Comparison of ENCODE assay signal across 10 cellular contexts in the genomic region with DNA sequence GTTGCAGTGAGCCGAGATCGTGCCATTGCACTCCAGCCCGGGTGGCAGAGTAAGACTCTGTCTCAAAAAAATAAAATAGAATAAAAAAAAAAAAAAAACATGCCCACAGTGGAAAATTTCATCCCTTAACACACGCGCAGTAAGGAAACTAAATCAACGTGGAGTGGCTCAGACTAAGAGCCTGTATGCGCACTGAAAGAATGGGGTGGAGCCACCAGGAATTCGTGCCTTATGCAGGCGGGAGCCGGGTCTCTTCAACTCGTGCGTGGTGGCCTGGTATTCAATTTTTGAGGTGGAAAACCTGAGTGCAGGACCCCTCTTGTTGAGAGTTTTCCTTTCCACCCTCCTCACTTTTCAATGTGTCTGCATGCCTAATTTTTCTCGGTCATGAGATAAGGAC. TPM values are rescaled to one million over a fixed set of nuclear protein-coding genes. Genes with fewer than 3 reads are reported as not detected.
"Had no signal": no experiment of that assay in that cellular context is flagged by ENCODE, and none has a peak within 500 bp of the region (broad histone marks: within the 10 kb centered on the region; RNA-seq: fewer than 3 reads in every experiment).

No MANE protein-coding gene starts in this region.

- H3K27ac ChIP-seq: GM23248 had no signal

- H3K4me3 Mint-ChIP-seq: GM23338, H9, HFFc6 had no signal

- H3K4me1 ChIP-seq: HAP-1 had no signal

- H3K9me3 ChIP-seq: HAP-1 had no signal

- DNase-seq: GM23248, GOT3, H7, H9, HCEC 1CT, HFFc6 had no signal

- H3K36me3 ChIP-seq: HAP-1 had no signal

- ATAC-seq: GM23338, HCT116 had no signal

- H3K4me3 ChIP-seq: GM23248, GM23338, HAP-1 had no signal

- H3K9me3 Mint-ChIP-seq: HFFc6 had no signal

- H3K4me1 Mint-ChIP-seq: GM23338, H9 had no signal

- H3K27ac Mint-ChIP-seq: GM23338, H9, HFFc6 had no signal

RNA-seq across cellular contexts. Expression of a gene that starts 54.4 kb away (rescaled TPM):
- total RNA-seq: H4, HFFc6 had no signal

RNA-seq across cellular contexts. Expression of a gene that starts 57.3 kb away (rescaled TPM):
- total RNA-seq: GM23248, H4, HFFc6 had no signal
